ENCODE assay signal across 11 cellular contexts in genomic region chr1:184025242-184025675, GRCh38. TPM values are rescaled to one million over a fixed set of nuclear protein-coding genes. Genes with fewer than 3 reads are reported as not detected.
DNase-seq lines count a peak whose midpoint lies in the region; ATAC-seq and TF ChIP-seq lines count a peak whose summit lies in the region.
"Had no signal": no experiment of that assay in that cellular context is flagged by ENCODE, and none has a peak within 500 bp of the region (broad histone marks: within the 10 kb centered on the region; RNA-seq: fewer than 3 reads in every experiment).

No MANE protein-coding gene starts in this region.

- peak; percentile 2 for DNase-seq in NCI-H748 (lab: John Stamatoyannopoulos, UW; ENCODE audit: unreplicated experiment)
- no peak for DNase-seq in NCI-H748 treated with DMSO at 0.1 percent for 48 hours (lab: John Stamatoyannopoulos, UW)
- peak; percentile 70 for DNase-seq in PC-3
- DNase-seq in fibroblast of villous mesenchyme (ENCODE audit: low read depth), result peak; percentile 39
- DNase-seq in stromal cell of bone marrow (ENCODE audit: low read depth), result peak; percentile 92
- no peak for DNase-seq in OCI-M2 (lab: John Stamatoyannopoulos, UW; ENCODE audit: unreplicated experiment)
- DNase-seq in activated CD8-positive, alpha-beta T cell treated with anti-CD3 and anti-CD28 coated beads, Interleukin-2, amount 10 ng/mL, durations not matched to agents 7 days and 5 days, result no peak
- DNase-seq: activated naive CD4-positive, alpha-beta T cell treated with anti-CD3 and anti-CD28 coated beads, Interleukin-2, amount 50 U/mL, for 16 hours; small intestine; upper lobe of left lung had no signal

- H4K20me1 ChIP-seq in PC-3 (ENCODE audit: low read length), result no peaks in the 10 kb centered on the region

- peaks cover 14% of the 10 kb centered on the region for H3K4me1 ChIP-seq in PC-3 (ENCODE audit: insufficient read depth, low read length)

- H3K36me3 Mint-ChIP-seq in activated CD8-positive, alpha-beta T cell treated with anti-CD3 and anti-CD28 coated beads, Interleukin-2, amount 10 ng/mL, durations not matched to agents 7 days and 5 days (ENCODE audit: low read depth), result no peaks in the 10 kb centered on the region

- no peak overlapping the region for H3K9ac ChIP-seq in PC-3 (ENCODE audit: low read length)

- CTCF ChIA-PET in PC-3 (lab: Charles Lee), result interaction anchor here (0.6 kb wide), 1 partner anchor 581 kb away, joined by 6 read pairs; no protein-coding TSS in a partner anchor
- CTCF ChIA-PET in activated CD8-positive, alpha-beta T cell treated with anti-CD3 and anti-CD28 coated beads, Interleukin-2, amount 10 ng/mL, durations not matched to agents 7 days and 5 days (lab: Charles Lee), result no interaction called here

- H3K79me2 ChIP-seq in PC-3 (ENCODE audit: low read length), result no peaks in the 10 kb centered on the region

- H3K4me1 Mint-ChIP-seq in activated CD8-positive, alpha-beta T cell treated with anti-CD3 and anti-CD28 coated beads, Interleukin-2, amount 10 ng/mL, durations not matched to agents 7 days and 5 days (ENCODE audit: low read depth), result no peaks in the 10 kb centered on the region

- peaks cover 33% of the 10 kb centered on the region for H3K27me3 Mint-ChIP-seq in activated CD8-positive, alpha-beta T cell treated with anti-CD3 and anti-CD28 coated beads, Interleukin-2, amount 10 ng/mL, durations not matched to agents 7 days and 5 days (ENCODE audit: low read depth)

- H3F3A ChIP-seq in PC-3 (ENCODE audit: low read length, unreplicated experiment), result no peaks in the 10 kb centered on the region

- POLR2A ChIA-PET in PC-3 (lab: Charles Lee; ENCODE audit: unreplicated experiment), result interaction anchor here (0.6 kb wide), 2 partner anchors 324 to 467 kb away, joined by 3 read pairs; no protein-coding TSS in a partner anchor
- POLR2A ChIA-PET in activated CD8-positive, alpha-beta T cell treated with anti-CD3 and anti-CD28 coated beads, Interleukin-2, amount 10 ng/mL, durations not matched to agents 7 days and 5 days (lab: Charles Lee), result no interaction called here

- ATAC-seq in PC-3 (peak; percentile 99), HG03342 (IDR thresholded peaks at IDR 0.05; ENCODE audit: unreplicated experiment) (no peak)
- no peak for ATAC-seq in activated CD8-positive, alpha-beta T cell treated with anti-CD3 and anti-CD28 coated beads, Interleukin-2, amount 10 ng/mL, durations not matched to agents 7 days and 5 days

- BruUV-seq in PC-3 (replicated peaks; lab: Mats Ljungman, UMichigan), result no TSS peak

- H3K4me3 Mint-ChIP-seq in activated CD8-positive, alpha-beta T cell treated with anti-CD3 and anti-CD28 coated beads, Interleukin-2, amount 10 ng/mL, durations not matched to agents 7 days and 5 days, result no peak overlapping the region

- no peaks in the 10 kb centered on the region for H3K27me3 ChIP-seq in PC-3 (ENCODE audit: low read length)
- H3K27me3 ChIP-seq: upper lobe of left lung had no signal

- 0 out of 2 replicates have a peak overlapping the region, but pooled peaks have one; percentile 18 for H3K4me2 ChIP-seq in PC-3 (ENCODE audit: low read length)

- TF ChIP-seq CTCF in PC-3 (conservative IDR thresholded peaks at IDR 0.05; ENCODE audit: low read depth, low read length) (no peak), fibroblast of villous mesenchyme (IDR thresholded peaks at IDR 0.05; ENCODE audit: insufficient read depth, low read depth, low read length) (no peak)

- no peaks in the 10 kb centered on the region for H3K9me3 ChIP-seq in PC-3 (ENCODE audit: low read length)
- H3K9me3 ChIP-seq: upper lobe of left lung had no signal

- no peaks in the 10 kb centered on the region for H3K36me3 ChIP-seq in PC-3 (ENCODE audit: low read depth, low read length)
- H3K36me3 ChIP-seq: upper lobe of left lung had no signal

- H3K9me2 ChIP-seq in PC-3 (replicated peaks; ENCODE audit: low read length), result no peaks in the 10 kb centered on the region

- no peak overlapping the region for H3K27ac Mint-ChIP-seq in activated CD8-positive, alpha-beta T cell treated with anti-CD3 and anti-CD28 coated beads, Interleukin-2, amount 10 ng/mL, durations not matched to agents 7 days and 5 days

- intact Hi-C loops in PC-3 (cut with micrococcal nuclease), result loop anchor here (5.0 kb wide), 1 partner anchor 33 kb away; no protein-coding TSS in a partner anchor

- no peak overlapping the region for H2AFZ ChIP-seq in PC-3 (ENCODE audit: low read length)

- no peaks in the 10 kb centered on the region for H3K9me3 Mint-ChIP-seq in activated CD8-positive, alpha-beta T cell treated with anti-CD3 and anti-CD28 coated beads, Interleukin-2, amount 10 ng/mL, durations not matched to agents 7 days and 5 days (ENCODE audit: insufficient read depth)

- no peak overlapping the region for H3K27ac ChIP-seq in PC-3 (ENCODE audit: low read length)
- H3K27ac ChIP-seq: upper lobe of left lung had no signal

- no peak overlapping the region for H3K4me3 ChIP-seq in PC-3 (ENCODE audit: low read length)
- no peak overlapping the region for H3K4me3 ChIP-seq in fibroblast of villous mesenchyme (ENCODE audit: low read depth, low read length)
- H3K4me3 ChIP-seq: upper lobe of left lung had no signal

RNA-seq across cellular contexts. Expression of gene COLGALT2, which starts 12.3 kb away (rescaled TPM):
- total RNA-seq in PC-3 (2014; rRNA removed), result 0.26 and 0.86 TPM in 2 replicates
- total RNA-seq in fibroblast of villous mesenchyme, result 0.64 and 0.86 TPM in 2 replicates
- under 1 TPM; 0.08 to 0.10 TPM for total RNA-seq in activated CD8-positive, alpha-beta T cell treated with anti-CD3 and anti-CD28 coated beads, Interleukin-2, amount 10 ng/mL, durations not matched to agents 7 days and 5 days

RNA-seq across cellular contexts. Expression of gene TSEN15, which starts 26.3 kb away (rescaled TPM):
- 23.0 and 29.7 TPM in 2 replicates for total RNA-seq in PC-3 (2014; rRNA removed)
- 53.5 and 58.0 TPM in 2 replicates for total RNA-seq in fibroblast of villous mesenchyme
- 10 to 100 TPM; 45.1 to 48.7 TPM for total RNA-seq in activated CD8-positive, alpha-beta T cell treated with anti-CD3 and anti-CD28 coated beads, Interleukin-2, amount 10 ng/mL, durations not matched to agents 7 days and 5 days

Comparison
In these comparisons a context has a peak if more than half of its experiments do, and no peak if none do; other contexts are left out.
1. DNase-seq: peak in NCI-H748 (single experiment), PC-3 (single experiment), fibroblast of villous mesenchyme (single experiment) and stromal cell of bone marrow (single experiment); none in NCI-H748 treated with DMSO at 0.1 percent for 48 hours (single experiment), OCI-M2 (single experiment) and activated CD8-positive, alpha-beta T cell treated with anti-CD3 and anti-CD28 coated beads, Interleukin-2, amount 10 ng/mL, durations not matched to agents 7 days and 5 days (single experiment).